ENCODE assay signal across 12 cellular contexts in the genomic region with DNA sequence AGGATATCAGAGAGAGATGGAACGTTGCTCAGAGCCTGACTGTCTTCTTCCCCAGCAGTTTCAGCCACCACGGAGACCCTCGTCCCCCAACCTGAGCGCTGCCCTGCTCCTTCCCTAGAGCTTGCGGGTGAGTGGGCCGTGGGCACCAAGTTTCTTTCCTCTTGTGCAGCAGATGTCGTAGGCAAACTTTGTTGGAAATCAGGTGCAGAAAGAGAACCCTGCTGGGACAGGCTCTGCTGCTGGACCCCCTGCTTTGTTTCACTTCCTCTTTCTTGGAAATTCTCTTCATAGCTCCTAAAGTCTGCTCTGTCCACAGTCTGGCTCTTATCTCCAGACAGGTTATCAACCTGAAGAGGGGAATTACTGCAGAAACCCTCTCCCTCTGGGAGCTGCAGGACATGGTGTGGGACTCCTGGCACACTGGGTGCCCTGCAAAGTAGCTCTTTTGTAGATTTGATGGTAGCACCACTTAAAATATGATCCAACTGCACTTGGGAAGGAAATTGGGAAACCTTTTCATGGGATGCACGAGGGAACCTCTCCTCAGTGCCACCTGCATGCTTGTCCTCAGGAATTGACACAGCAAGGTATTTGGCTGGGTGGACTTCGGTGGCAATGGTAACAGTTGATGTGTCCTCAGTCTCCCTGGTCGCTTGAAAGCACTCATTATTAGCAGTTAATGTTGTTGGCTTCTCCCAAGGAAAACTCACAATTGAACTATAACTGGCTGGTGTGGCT.
DNase-seq lines count a peak whose midpoint lies in the region; ATAC-seq, FAIRE-seq and TF ChIP-seq lines count a peak whose summit lies in the region.
"Had no signal": no experiment of that assay in that cellular context is flagged by ENCODE, and none has a peak within 500 bp of the region (broad histone marks: within the 10 kb centered on the region; RNA-seq: fewer than 3 reads in every experiment).

No MANE protein-coding gene starts in this region.

- H3K4me3 ChIP-seq in kidney (ENCODE audit: low read length in 2 of 2): no peak overlapping the region

- H3K4me1 ChIP-seq in kidney (ENCODE audit: control insufficient read depth in 1 of 2, insufficient read depth in 1 of 2, low read depth in 1 of 2, low read length in 2 of 2): peaks cover 9 to 48% of the 10 kb centered on the region in 2 donors

- DNase-seq in kidney: no peak
- DNase-seq in stimulated activated CD4-positive, alpha-beta T cell treated with anti-CD3 and anti-CD28 coated beads, Interleukin-1b, Interleukin-23, amount 100 ng/mL, for 48 hours: no peak
- DNase-seq in NCI-H2107 (lab: John Stamatoyannopoulos, UW): no peak
- no peak for DNase-seq in OCI-M2 (lab: John Stamatoyannopoulos, UW; ENCODE audit: unreplicated experiment)
- no peak for DNase-seq in DMS53 (lab: John Stamatoyannopoulos, UW)
- DNase-seq: left colon, SW 1271 had no signal

- intact Hi-C loops in kidney (cut with DNase I): no loop called here

- no peaks in the 10 kb centered on the region for H3K9me3 ChIP-seq in kidney (ENCODE audit: control insufficient read depth in 1 of 2, low read length in 2 of 2)

- no peak for TF ChIP-seq POLR2A in GM18505 (IDR thresholded peaks at IDR 0.05; ENCODE audit: borderline replicate concordance, extremely low read depth, insufficient read depth, insufficient read length)

- ATAC-seq in GM18505 (IDR thresholded peaks at IDR 0.05; ENCODE audit: unreplicated experiment) (peak; percentile 45), GM21515 (IDR thresholded peaks at IDR 0.05; ENCODE audit: unreplicated experiment) (peak; percentile 36), HG03457 (IDR thresholded peaks at IDR 0.05; ENCODE audit: unreplicated experiment) (peak; percentile 33)
- ATAC-seq: left colon had no signal

- no peak for TF ChIP-seq CTCF in kidney (IDR thresholded peaks at IDR 0.05; ENCODE audit: borderline replicate concordance, extremely low read depth, insufficient read depth)

- no peaks in the 10 kb centered on the region for H3K36me3 ChIP-seq in kidney (ENCODE audit: control insufficient read depth in 1 of 2, insufficient read depth in 2 of 2, low read length in 2 of 2)

- H3K9ac ChIP-seq in kidney (ENCODE audit: low read length in 2 of 2): no peak overlapping the region
- H3K9ac ChIP-seq: KMS-11 had no signal

- H3K27ac ChIP-seq in kidney (ENCODE audit: low read depth in 2 of 2, low read length in 2 of 2): peak overlapping the region; percentile 53 to 76
- H3K27ac ChIP-seq: epithelial cell of prostate, KMS-11 had no signal

- no peak for FAIRE-seq in kidney (lab: Jason Lieb, UNC)
